In the genomic region with DNA sequence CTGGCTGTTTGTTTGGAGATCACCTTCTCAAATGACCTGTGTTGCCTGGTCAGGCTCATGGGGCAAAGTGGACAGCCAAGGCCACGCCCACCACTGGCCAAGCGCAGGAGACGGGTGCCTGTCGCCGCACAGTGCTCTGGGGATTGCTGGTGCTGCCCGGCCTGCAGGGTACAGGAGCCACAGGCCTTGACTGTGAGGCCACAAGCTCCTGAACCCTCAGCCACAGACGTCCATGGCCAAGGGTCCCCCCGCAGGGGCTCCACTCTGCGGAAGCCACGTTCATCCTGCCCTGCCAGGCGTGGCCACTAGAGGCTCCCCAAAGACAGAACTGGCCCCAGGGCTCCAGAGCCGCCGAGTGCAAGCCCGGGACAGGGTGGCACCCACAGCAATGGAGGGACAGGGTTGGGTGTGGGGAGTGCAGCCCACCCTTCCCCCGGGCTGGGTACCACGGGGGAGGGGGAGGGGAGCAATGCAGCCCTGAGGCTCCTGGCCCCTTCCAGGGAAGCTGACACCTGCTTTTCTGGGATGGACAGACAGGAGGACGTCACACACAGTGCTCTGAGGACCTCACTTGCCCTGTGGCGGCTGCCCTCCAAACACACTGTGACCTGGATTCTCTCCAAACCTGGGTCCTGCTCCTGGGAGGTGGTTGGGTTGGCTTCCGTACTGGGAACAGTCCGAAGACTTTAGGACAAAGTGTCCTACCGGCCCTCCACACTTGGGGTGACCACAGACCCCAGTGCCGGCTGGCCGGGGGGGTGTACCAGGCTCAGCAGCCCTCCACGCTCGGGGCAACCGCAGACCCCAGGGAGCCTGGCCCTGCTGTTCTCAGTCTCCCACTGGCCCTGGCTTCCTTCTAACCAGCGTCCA, we compare ENCODE assay signal across 8 cellular contexts. TPM values are rescaled to one million over a fixed set of nuclear protein-coding genes. Genes with fewer than 3 reads are reported as not detected.
DNase-seq lines count a peak whose midpoint lies in the region; ATAC-seq and TF ChIP-seq lines count a peak whose summit lies in the region.

No MANE protein-coding gene starts in this region.

- DNase-seq in Calu3 (peak; percentile 80), NB4 (ENCODE audit: low read depth) (peak; percentile 77), T-helper 17 cell (peak; percentile 59 to 75 (median 65)), astrocyte of the cerebellum (ENCODE audit: low read depth) (peak; percentile 16), hepatic stellate cell (ENCODE audit: low spot score) (peak; percentile 86), sigmoid colon (peak; percentile 87)

- ATAC-seq in GM21825 (IDR thresholded peaks at IDR 0.05; ENCODE audit: unreplicated experiment) (peak; percentile 62), T-helper 17 cell (peak; percentile 61), GM19023 (IDR thresholded peaks at IDR 0.05; ENCODE audit: unreplicated experiment) (no peak)

- H3K36me3 Mint-ChIP-seq in Calu3 (ENCODE audit: insufficient read depth, unreplicated experiment): peaks cover 67% of the 10 kb centered on the region
- H3K36me3 Mint-ChIP-seq in T-helper 17 cell (ENCODE audit: low read depth): peaks cover 10% of the 10 kb centered on the region

- no peaks in the 10 kb centered on the region for H3K27me3 ChIP-seq in sigmoid colon

- no peak for TF ChIP-seq EP300 in sigmoid colon (IDR thresholded peaks at IDR 0.05)

- no peaks in the 10 kb centered on the region for H3K9me3 Mint-ChIP-seq in Calu3 (ENCODE audit: low read depth, unreplicated experiment)

- TF ChIP-seq CTCF in Calu3 (IDR thresholded peaks at IDR 0.05; ENCODE audit: unreplicated experiment): peak; percentile 84
- peak; percentile 92 for TF ChIP-seq CTCF in NB4 (IDR thresholded peaks at IDR 0.05; ENCODE audit: low read depth, low read length)
- TF ChIP-seq CTCF in astrocyte of the cerebellum (IDR thresholded peaks at IDR 0.05; ENCODE audit: low read depth, low read length, missing control alignments): peak; percentile 95
- TF ChIP-seq CTCF in sigmoid colon (IDR thresholded peaks at IDR 0.05): peak; percentile 89 to 96 (median 92)

- peaks cover 10% of the 10 kb centered on the region for H3K4me1 Mint-ChIP-seq in Calu3 (ENCODE audit: low read depth, unreplicated experiment)
- H3K4me1 Mint-ChIP-seq in T-helper 17 cell: peaks cover 24% of the 10 kb centered on the region

- no peaks in the 10 kb centered on the region for H3K36me3 ChIP-seq in sigmoid colon

- TF ChIP-seq POLR2A in NB4 (IDR thresholded peaks at IDR 0.05; ENCODE audit: extremely low read depth, insufficient read length): peak; percentile 24
- no peak for TF ChIP-seq POLR2A in sigmoid colon (IDR thresholded peaks at IDR 0.05)

- H3K4me1 ChIP-seq in sigmoid colon: peaks cover 0 to 75% (median 56%) of the 10 kb centered on the region in 4 donors

- H3K4me3 ChIP-seq in NB4 (ENCODE audit: low read depth, low read length): no peak overlapping the region
- no peak overlapping the region for H3K4me3 ChIP-seq in astrocyte of the cerebellum (ENCODE audit: low read depth, low read length)
- peak overlapping the region in 2 of 4 donors; percentile 11 to 21 for H3K4me3 ChIP-seq in sigmoid colon

- no peaks in the 10 kb centered on the region for H3K9me3 ChIP-seq in T-helper 17 cell (ENCODE audit: control insufficient read depth, low read length, poor library complexity, severe bottlenecking)
- H3K9me3 ChIP-seq in sigmoid colon: no peaks in the 10 kb centered on the region

- 6 to 25% methylated on average over 27 of the region's 27 CpGs for WGBS in sigmoid colon, 2 donors

- peaks cover 11% of the 10 kb centered on the region for H3K27me3 Mint-ChIP-seq in Calu3 (ENCODE audit: unreplicated experiment)
- no peaks in the 10 kb centered on the region for H3K27me3 Mint-ChIP-seq in T-helper 17 cell

- in situ Hi-C loops in astrocyte of the cerebellum (cut with HindIII; ENCODE audit: low sequenced_read_pairs): loop anchor here (5.0 kb wide), 1 partner anchor 34 kb away; no protein-coding TSS in a partner anchor

- BruUV-seq in Calu3 (replicated peaks; lab: Mats Ljungman, UMichigan): no TSS peak

- peak overlapping the region; percentile 64 for H3K4me3 Mint-ChIP-seq in Calu3 (ENCODE audit: low read depth, unreplicated experiment)
- peak overlapping the region; percentile 88 for H3K4me3 Mint-ChIP-seq in T-helper 17 cell

- intact Hi-C loops in Calu3 (cut with micrococcal nuclease; ENCODE audit: unreplicated experiment) (loop anchor here (5.0 kb wide), 1 partner anchor 231 kb away; no protein-coding TSS in a partner anchor), sigmoid colon (cut with DNase I) (loop anchor here (2.0 to 5.0 kb wide), 3 partner anchors 111 to 233 kb away; partner anchors contain the start of genes BRD9, TRIP13 and ZDHHC11B)

- peak overlapping the region; percentile 7 to 75 (median 65) for H3K27ac ChIP-seq in sigmoid colon

- CTCF ChIA-PET in Calu3 (lab: Charles Lee): no interaction called here

- H3K27ac Mint-ChIP-seq in Calu3 (ENCODE audit: unreplicated experiment): peak overlapping the region; percentile 92
- peak overlapping the region; percentile 97 for H3K27ac Mint-ChIP-seq in T-helper 17 cell

RNA-seq across cellular contexts. Expression of gene TPPP, which starts 21.5 kb away (rescaled TPM):
- 0.38 and 0.51 TPM in 2 replicates for total RNA-seq in Calu3 (2022)
- 10 to 100 TPM; 17.3 to 35.4 TPM for total RNA-seq in T-helper 17 cell
- 10 to 100 TPM in 1 of 4 donors, 1 to 10 TPM in 3; 7.1 to 15.5 (median 7.6) TPM for total RNA-seq in sigmoid colon
- 1 to 10 TPM in 2 of 3 donors, under 1 TPM in 1; 0.60 to 3.2 (median 2.6) TPM for polyA plus RNA-seq in sigmoid colon

RNA-seq across cellular contexts. Expression of gene CEP72, which starts 59.6 kb away (rescaled TPM):
- total RNA-seq in Calu3 (2022) (53.7 and 56.5 TPM in 2 replicates), T-helper 17 cell (10 to 100 TPM in 1 of 2 donors, 1 to 10 TPM in 1; 8.5 to 11.4 TPM), sigmoid colon (1 to 10 TPM in 2 of 4 donors, under 1 TPM in 2; 0.36 to 5.0 (median 1.4) TPM)
- polyA plus RNA-seq in sigmoid colon: 1 to 10 TPM in 2 of 3 donors, under 1 TPM in 1; 0.60 to 7.1 (median 1.6) TPM

Comparison
In these comparisons a context has a peak if more than half of its experiments do, and no peak if none do; other contexts are left out.
1. DNase-seq: peak in every context shown above with its lines; median percentile 87 in sigmoid colon; 86 in hepatic stellate cell; 80 in Calu3; 77 in NB4; 65 in T-helper 17 cell; 16 in astrocyte of the cerebellum.